ENCODE assay signal across 18 cellular contexts in genomic region chr4:13207224-13207623, GRCh38.
"Had no signal": no experiment of that assay in that cellular context is flagged by ENCODE, and none has a peak within 500 bp of the region (broad histone marks: within the 10 kb centered on the region; RNA-seq: fewer than 3 reads in every experiment).

No MANE protein-coding gene starts in this region.

- H3K4me1 ChIP-seq: left lung, psoas muscle had no signal

- H3K27ac ChIP-seq: epithelial cell of prostate, esophagus muscularis mucosa, heart left ventricle, left lung, neutrophil, psoas muscle had no signal

- ATAC-seq: effector memory CD8-positive, alpha-beta T cell; left lung; naive thymus-derived CD4-positive, alpha-beta T cell; psoas muscle had no signal

- H3K27me3 ChIP-seq: esophagus muscularis mucosa, heart left ventricle, left lung, neutrophil had no signal

- H3K36me3 ChIP-seq: esophagus muscularis mucosa, heart left ventricle, left lung, neutrophil had no signal

- H3K4me3 ChIP-seq: esophagus muscularis mucosa, heart left ventricle, left lung, lung, psoas muscle, smooth muscle cell had no signal

- DNase-seq: central memory CD4-positive, alpha-beta T cell; effector memory CD8-positive, alpha-beta T cell; foreskin melanocyte; heart left ventricle; hippocampal formation; kidney glomerular epithelial cell; left lung; naive thymus-derived CD4-positive, alpha-beta T cell; psoas muscle; retina; stimulated activated CD4-positive, alpha-beta T cell treated with anti-CD3 and anti-CD28 coated beads, Interleukin-2, amount 100 ng/mL, for 48 hours; stimulated activated naive CD4-positive, alpha-beta T cell treated with Interleukin-2 at 50 U/mL for 16 hours; trophoblast cell had no signal

- H3K9me3 ChIP-seq: esophagus muscularis mucosa, heart left ventricle, left lung, neutrophil, psoas muscle had no signal

- H3K4me2 ChIP-seq: smooth muscle cell had no signal
